Comparison of ENCODE assay signal across 19 cellular contexts in genomic region chr6:135833806-135834205, GRCh38.
"Had no signal": no experiment of that assay in that cellular context is flagged by ENCODE, and none has a peak within 500 bp of the region (broad histone marks: within the 10 kb centered on the region; RNA-seq: fewer than 3 reads in every experiment).

No MANE protein-coding gene starts in this region.

- H3K36me3 ChIP-seq: gastrocnemius medialis, lower lobe of right lung, sigmoid colon, tibial artery had no signal

- H3K27me3 Mint-ChIP-seq: stimulated activated memory B cell treated with anti-CD40 and anti-IgM and Interleukin-4, amounts not matched to agents 10 μg/mL and 1 μg/mL and 100 μg/mL, for 72 hours had no signal

- H3K9me3 ChIP-seq: gastrocnemius medialis, lower lobe of right lung, psoas muscle, sigmoid colon, testis, tibial artery had no signal

- H3K4me1 ChIP-seq: gastrocnemius medialis, lower lobe of right lung, psoas muscle, sigmoid colon, testis had no signal

- ATAC-seq: effector memory CD8-positive, alpha-beta T cell; gastrocnemius medialis; left ventricle myocardium superior; lower lobe of right lung; naive thymus-derived CD8-positive, alpha-beta T cell; psoas muscle; right cardiac atrium; stimulated activated memory B cell treated with anti-CD40 and anti-IgM and Interleukin-4, amounts not matched to agents 10 μg/mL and 1 μg/mL and 100 μg/mL, for 72 hours; stimulated activated naive CD8-positive, alpha-beta T cell treated with anti-CD3 and anti-CD28 coated beads, Interleukin-15, Interleukin-2, amounts not matched to agents 100 U/mL and 50 U/mL, for 24 hours had no signal

- DNase-seq: effector memory CD8-positive, alpha-beta T cell; gastrocnemius medialis; head of caudate nucleus; left ventricle myocardium superior; lower lobe of right lung; naive thymus-derived CD8-positive, alpha-beta T cell; nephron progenitor cell; nucleus accumbens; psoas muscle; right cardiac atrium; sigmoid colon; stimulated activated CD4-positive, alpha-beta T cell treated with anti-CD3 and anti-CD28 coated beads, Interleukin-4, amount 100 ng/mL, for 4 hours; stimulated activated naive CD8-positive, alpha-beta T cell treated with anti-CD3 and anti-CD28 coated beads, Interleukin-15, Interleukin-2, amounts not matched to agents 100 U/mL and 50 U/mL, for 24 hours; substantia nigra; testis; tibial artery had no signal

- H3K9me3 Mint-ChIP-seq: effector memory CD8-positive, alpha-beta T cell; naive thymus-derived CD8-positive, alpha-beta T cell; stimulated activated memory B cell treated with anti-CD40 and anti-IgM and Interleukin-4, amounts not matched to agents 10 μg/mL and 1 μg/mL and 100 μg/mL, for 72 hours; type B pancreatic cell had no signal

- H3K4me3 ChIP-seq: coronary artery, gastrocnemius medialis, lower lobe of right lung, psoas muscle, sigmoid colon, testis, tibial artery had no signal

- H3K27ac Mint-ChIP-seq: effector memory CD8-positive, alpha-beta T cell; nephron progenitor cell; stimulated activated memory B cell treated with anti-CD40 and anti-IgM and Interleukin-4, amounts not matched to agents 10 μg/mL and 1 μg/mL and 100 μg/mL, for 72 hours; type B pancreatic cell had no signal

- H3K4me1 Mint-ChIP-seq: stimulated activated memory B cell treated with anti-CD40 and anti-IgM and Interleukin-4, amounts not matched to agents 10 μg/mL and 1 μg/mL and 100 μg/mL, for 72 hours had no signal

- H3K36me3 Mint-ChIP-seq: naive thymus-derived CD8-positive, alpha-beta T cell; stimulated activated memory B cell treated with anti-CD40 and anti-IgM and Interleukin-4, amounts not matched to agents 10 μg/mL and 1 μg/mL and 100 μg/mL, for 72 hours; type B pancreatic cell had no signal

- H3K4me3 Mint-ChIP-seq: effector memory CD8-positive, alpha-beta T cell; naive thymus-derived CD8-positive, alpha-beta T cell; nephron progenitor cell; stimulated activated memory B cell treated with anti-CD40 and anti-IgM and Interleukin-4, amounts not matched to agents 10 μg/mL and 1 μg/mL and 100 μg/mL, for 72 hours; type B pancreatic cell had no signal

- H3K27ac ChIP-seq: coronary artery, gastrocnemius medialis, lower lobe of right lung, psoas muscle, sigmoid colon, testis, tibial artery had no signal

- H3K27me3 ChIP-seq: gastrocnemius medialis, sigmoid colon, testis, tibial artery had no signal
